Comparison of ENCODE assay signal across 1 cellular context in the genomic region with DNA sequence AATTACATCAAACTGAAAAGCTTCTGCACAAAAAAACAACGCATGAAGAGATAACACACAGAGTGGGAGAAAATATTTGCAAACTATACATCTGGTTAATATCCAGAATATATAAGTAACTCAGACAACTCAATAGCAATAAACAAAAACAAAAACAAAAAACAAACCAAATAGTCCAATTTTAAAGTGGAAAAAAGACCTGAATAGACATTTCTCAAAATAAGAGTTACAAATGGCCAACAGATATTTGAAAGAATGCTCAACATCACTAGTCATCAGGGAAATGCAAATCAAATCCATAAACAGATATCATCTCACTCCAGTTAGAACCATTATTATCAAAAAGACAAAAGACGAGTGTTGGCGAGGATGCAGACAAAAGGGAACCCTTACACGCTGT.
TF ChIP-seq lines count a peak whose summit lies in the region.

No MANE protein-coding gene starts in this region.

TF ChIP-seq in K562, 482 proteins besides CTCF, POLR2A, EP300 and RAD21:
- TF ChIP-seq ZNF316 (IDR thresholded peaks at IDR 0.05) (peak; percentile 71), SMARCB1 (IDR thresholded peaks at IDR 0.05; ENCODE audit: insufficient read length, low read depth) (no peak), FIP1L1 (IDR thresholded peaks at IDR 0.05; ENCODE audit: low read depth, low read length, poor library complexity, severe bottlenecking) (no peak), WHSC1 (IDR thresholded peaks at IDR 0.05; ENCODE audit: low read length) (no peak), C11orf30 (IDR thresholded peaks at IDR 0.05; ENCODE audit: low read depth) (peak; percentile 55; the same call in 1 of the 2 replicates)
- TF ChIP-seq, protein P1, sequence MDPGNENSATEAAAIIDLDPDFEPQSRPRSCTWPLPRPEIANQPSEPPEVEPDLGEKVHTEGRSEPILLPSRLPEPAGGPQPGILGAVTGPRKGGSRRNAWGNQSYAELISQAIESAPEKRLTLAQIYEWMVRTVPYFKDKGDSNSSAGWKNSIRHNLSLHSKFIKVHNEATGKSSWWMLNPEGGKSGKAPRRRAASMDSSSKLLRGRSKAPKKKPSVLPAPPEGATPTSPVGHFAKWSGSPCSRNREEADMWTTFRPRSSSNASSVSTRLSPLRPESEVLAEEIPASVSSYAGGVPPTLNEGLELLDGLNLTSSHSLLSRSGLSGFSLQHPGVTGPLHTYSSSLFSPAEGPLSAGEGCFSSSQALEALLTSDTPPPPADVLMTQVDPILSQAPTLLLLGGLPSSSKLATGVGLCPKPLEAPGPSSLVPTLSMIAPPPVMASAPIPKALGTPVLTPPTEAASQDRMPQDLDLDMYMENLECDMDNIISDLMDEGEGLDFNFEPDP (CRISPR knock-in tag; IDR thresholded peaks at IDR 0.05) = no peak
TF ChIP-seq in K562: peak in this region for 2.
